ENCODE assay signal across 26 cellular contexts in the genomic region with DNA sequence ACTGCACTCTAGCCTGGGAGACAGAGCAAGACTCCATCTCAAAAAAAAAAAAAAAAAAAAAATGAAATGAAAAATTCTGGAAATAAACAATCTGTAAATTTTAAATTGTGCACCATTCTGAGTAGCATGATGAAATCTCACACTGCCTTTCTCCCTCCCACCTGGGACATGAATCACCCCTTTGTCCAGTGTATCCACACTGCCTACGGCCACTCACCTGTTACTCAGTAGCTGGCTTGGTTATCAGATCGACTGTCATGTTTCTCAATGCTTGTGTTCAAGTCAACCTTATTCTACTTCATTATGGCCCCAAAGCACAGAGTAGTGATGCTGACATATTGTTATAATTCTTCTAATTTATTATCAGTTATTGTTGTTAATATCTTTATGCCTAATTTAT.
"Had no signal": no experiment of that assay in that cellular context is flagged by ENCODE, and none has a peak within 500 bp of the region (broad histone marks: within the 10 kb centered on the region; RNA-seq: fewer than 3 reads in every experiment).

No MANE protein-coding gene starts in this region.

- H3K36me3 ChIP-seq: adrenal gland, ovary, uterus had no signal

- H3K27me3 ChIP-seq: adrenal gland, esophagus squamous epithelium, ovary, sigmoid colon, uterus had no signal

- H3K4me1 ChIP-seq: adrenal gland, sigmoid colon, uterus had no signal

- DNase-seq: activated B cell treated with CpG ODN at 0.5 μM for 24 hours; activated CD4-positive, alpha-beta T cell treated with anti-CD3 and anti-CD28 coated beads, Interleukin-2, amount 50 U/mL, for 1 hour; activated CD8-positive, alpha-beta T cell treated with anti-CD3 and anti-CD28 coated beads for 36 hours; activated effector memory CD4-positive, alpha-beta T cell treated with anti-CD3 and anti-CD28 coated beads, Interleukin-2, amount 50 U/mL, for 16 hours; activated naive CD4-positive, alpha-beta T cell treated with anti-CD3 and anti-CD28 coated beads for 36 hours; activated naive CD8-positive, alpha-beta T cell treated with anti-CD3 and anti-CD28 coated beads for 36 hours; activated T-cell treated with anti-CD3 and anti-CD28 coated beads, Interleukin-2, amount 50 U/mL, for 48 hours; adrenal gland; aorta; caudate nucleus; esophagus squamous epithelium; left colon; naive B cell; ovary; retina; sigmoid colon; small intestine; stimulated activated CD4-positive, alpha-beta T cell treated with anti-CD3 and anti-CD28 coated beads, Interleukin-4, amount 100 ng/mL, for 24 hours; stimulated activated naive CD8-positive, alpha-beta T cell treated with anti-CD3 and anti-CD28 coated beads, Interleukin-15, amount 100 ng/mL, for 72 hours; substantia nigra; T-helper 1 cell; uterus had no signal

- ATAC-seq: activated CD8-positive, alpha-beta T cell treated with anti-CD3 and anti-CD28 coated beads for 36 hours; left colon; stimulated activated effector memory CD8-positive, alpha-beta T cell treated with anti-CD3 and anti-CD28 coated beads, Interleukin-12 subunit alpha, Interleukin-12 subunit beta, amount 100 ng/mL, for 72 hours; stimulated activated naive CD8-positive, alpha-beta T cell treated with anti-CD3 and anti-CD28 coated beads, Interleukin-15, amount 100 ng/mL, for 72 hours had no signal

- FAIRE-seq: endothelial cell of umbilical vein, frontal cortex, islet of Langerhans, small intestine had no signal

- H3K27ac ChIP-seq: adrenal gland, esophagus squamous epithelium, ovary, sigmoid colon, uterus had no signal

- H3K9me3 ChIP-seq: adrenal gland, esophagus squamous epithelium, ovary, sigmoid colon, uterus had no signal

- H3K4me3 ChIP-seq: adrenal gland, esophagus squamous epithelium, ovary, sigmoid colon, uterus had no signal
